19 cellular contexts compared by ENCODE assay signal in genomic region chr20:64189986-64190385, GRCh38. TPM values are rescaled to one million over a fixed set of nuclear protein-coding genes. Genes with fewer than 3 reads are reported as not detected.
DNase-seq lines count a peak whose midpoint lies in the region; ATAC-seq and TF ChIP-seq lines count a peak whose summit lies in the region.
"Had no signal": no experiment of that assay in that cellular context is flagged by ENCODE, and none has a peak within 500 bp of the region (broad histone marks: within the 10 kb centered on the region; RNA-seq: fewer than 3 reads in every experiment).

No MANE protein-coding gene starts in this region.

- peaks cover 0 to 2% of the 10 kb centered on the region in 2 donors for H3K9me3 ChIP-seq in neuronal stem cell (replicated peaks in 1 of 2; ENCODE audit: control insufficient read depth in 2 of 2, insufficient read depth in 1 of 2, low read depth in 1 of 2, low read length in 2 of 2)

- H3K27ac ChIP-seq in GM23338 (ENCODE audit: low read depth) (peak overlapping the region; percentile 48), neuronal stem cell (replicated peaks; ENCODE audit: low read length) (no peak overlapping the region)
- H3K27ac ChIP-seq: KMS-11 had no signal

- intact Hi-C loops in CD14-positive monocyte (cut with micrococcal nuclease) = no loop called here

- TF ChIP-seq POLR2A in GM18505 (IDR thresholded peaks at IDR 0.05; ENCODE audit: borderline replicate concordance, extremely low read depth, insufficient read depth, insufficient read length) = no peak

- H3K4ac ChIP-seq in neuronal stem cell (ENCODE audit: low read length) = no peak overlapping the region

- H3K4me2 ChIP-seq in GM23338 = peak overlapping the region; percentile 72
- no peak overlapping the region for H3K4me2 ChIP-seq in neuronal stem cell (ENCODE audit: insufficient read depth, low read length, poor library complexity, severe bottlenecking)
- H3K4me2 ChIP-seq: KMS-11 had no signal

- no CpG with 5 or more reads among the region's 8 CpGs for WGBS in neuronal stem cell (ENCODE audit: extremely low coverage in 2 of 2, insufficient read length in 2 of 2, insufficient replicate concordance in 1 of 2), 2 donors

- H4K91ac ChIP-seq in neuronal stem cell (ENCODE audit: low read depth, low read length, poor library complexity) = no peak overlapping the region

- peaks cover 39% of the 10 kb centered on the region for H3K4me1 ChIP-seq in GM23338 (ENCODE audit: insufficient read depth)
- peaks cover 18% of the 10 kb centered on the region in 2 donors for H3K4me1 ChIP-seq in neuronal stem cell (ENCODE audit: control insufficient read depth in 2 of 2, insufficient read depth in 1 of 2, low read depth in 1 of 2, low read length in 2 of 2)

- H2BK5ac ChIP-seq in neuronal stem cell (ENCODE audit: low read length) = no peak overlapping the region

- H3K14ac ChIP-seq in neuronal stem cell (ENCODE audit: low read length) = no peak overlapping the region

- H2AFZ ChIP-seq in GM23338 (no peak overlapping the region), neuronal stem cell (ENCODE audit: low read length) (no peak overlapping the region)

- no peaks in the 10 kb centered on the region for H4K20me1 ChIP-seq in GM23338 (replicated peaks; ENCODE audit: insufficient read depth)

- H3K36me3 Mint-ChIP-seq in CD14-positive monocyte = no peaks in the 10 kb centered on the region
- peaks cover 9% of the 10 kb centered on the region for H3K36me3 Mint-ChIP-seq in GM23338 (ENCODE audit: low read depth)
- peaks cover 5% of the 10 kb centered on the region for H3K36me3 Mint-ChIP-seq in glutamatergic neuron (ENCODE audit: unreplicated experiment)
- H3K36me3 Mint-ChIP-seq in activated CD4-positive, alpha-beta memory T cell treated with anti-CD3 and anti-CD28 coated beads, Interleukin-2, amount 10 ng/mL, durations not matched to agents 7 days and 5 days (ENCODE audit: low read depth) = peaks cover 2% of the 10 kb centered on the region

- POLR2A ChIA-PET in activated CD4-positive, alpha-beta memory T cell treated with anti-CD3 and anti-CD28 coated beads, Interleukin-2, amount 10 ng/mL, durations not matched to agents 7 days and 5 days (lab: Charles Lee) = no interaction called here

- H4K8ac ChIP-seq in neuronal stem cell (ENCODE audit: low read depth, low read length) = no peak overlapping the region

- H3K4me3 ChIP-seq in GM23338 (0 out of 2 replicates have a peak overlapping the region, but pooled peaks have one; percentile 44), neuronal stem cell (ENCODE audit: low read length in 2 of 2) (no peak overlapping the region)

- no peaks in the 10 kb centered on the region for H3K79me1 ChIP-seq in neuronal stem cell (ENCODE audit: low read depth, low read length)

- TF ChIP-seq CTCF in CD14-positive monocyte (IDR thresholded peaks at IDR 0.05) = no peak
- no peak for TF ChIP-seq CTCF in GM23338 (conservative IDR thresholded peaks at IDR 0.05; ENCODE audit: low read depth in 2 of 2)
- TF ChIP-seq CTCF in glutamatergic neuron (IDR thresholded peaks at IDR 0.05; ENCODE audit: partially characterized antibody, unreplicated experiment) = no peak

- H3K27me3 ChIP-seq in GM23338 (ENCODE audit: insufficient read depth) (no peaks in the 10 kb centered on the region), neuronal stem cell (ENCODE audit: control insufficient read depth in 3 of 3, insufficient read depth in 3 of 3, low read depth in 1 of 3, low read length in 3 of 3) (no peaks in the 10 kb centered on the region)

- no peak for ATAC-seq in GM23338
- no peak for ATAC-seq in GM18505 (IDR thresholded peaks at IDR 0.05; ENCODE audit: unreplicated experiment)
- no peak for ATAC-seq in GM21619 (IDR thresholded peaks at IDR 0.05; ENCODE audit: unreplicated experiment)
- ATAC-seq: PC-3 had no signal

- peaks cover 2 to 7% (median 4%) of the 10 kb centered on the region in 3 donors for H3K27me3 Mint-ChIP-seq in CD14-positive monocyte (ENCODE audit: low read depth in 3 of 3)
- H3K27me3 Mint-ChIP-seq in GM23338 (ENCODE audit: insufficient read depth, low read depth, poor library complexity) = peaks cover 24% of the 10 kb centered on the region
- H3K27me3 Mint-ChIP-seq in glutamatergic neuron (ENCODE audit: unreplicated experiment) = peaks cover 21% of the 10 kb centered on the region
- H3K27me3 Mint-ChIP-seq in activated CD4-positive, alpha-beta memory T cell treated with anti-CD3 and anti-CD28 coated beads, Interleukin-2, amount 10 ng/mL, durations not matched to agents 7 days and 5 days = peaks cover 5% of the 10 kb centered on the region

- no peak overlapping the region for H2BK12ac ChIP-seq in neuronal stem cell (ENCODE audit: low read length)

- H2BK120ac ChIP-seq in neuronal stem cell (ENCODE audit: low read depth, low read length) = no peak overlapping the region

- peaks cover 21% of the 10 kb centered on the region for H3F3A ChIP-seq in GM23338 (replicated peaks; ENCODE audit: low read depth)

- DNase-seq in CD14-positive monocyte (ENCODE audit: low spot score) = peak; percentile 15
- DNase-seq in GM23338 (ENCODE audit: low spot score) = no peak
- DNase-seq in glutamatergic neuron = no peak
- no peak for DNase-seq in neuronal stem cell (ENCODE audit: low spot score)
- no peak for DNase-seq in activated CD4-positive, alpha-beta memory T cell treated with anti-CD3 and anti-CD28 coated beads, Interleukin-2, amount 10 ng/mL, durations not matched to agents 7 days and 5 days
- DNase-seq: ACHN, GF-D8, HFFc6, NCI-H1417, NCI-H1930, NCI-H226, NCI-H524, NCI-H82, PC-3, RPMI8226, SIG-M5 had no signal

- no peaks in the 10 kb centered on the region for H3K79me2 ChIP-seq in GM23338 (replicated peaks; ENCODE audit: insufficient read depth)

- no peaks in the 10 kb centered on the region for H3K36me3 ChIP-seq in GM23338 (ENCODE audit: insufficient read depth)
- H3K36me3 ChIP-seq in neuronal stem cell (replicated peaks in 1 of 2; ENCODE audit: control insufficient read depth in 2 of 2, insufficient read depth in 2 of 2, low read length in 2 of 2) = no peaks in the 10 kb centered on the region

- no peaks in the 10 kb centered on the region for H3K4me1 Mint-ChIP-seq in CD14-positive monocyte
- H3K4me1 Mint-ChIP-seq in GM23338 = peaks cover 52% of the 10 kb centered on the region
- peaks cover 72% of the 10 kb centered on the region for H3K4me1 Mint-ChIP-seq in glutamatergic neuron (ENCODE audit: low read depth, unreplicated experiment)
- H3K4me1 Mint-ChIP-seq in activated CD4-positive, alpha-beta memory T cell treated with anti-CD3 and anti-CD28 coated beads, Interleukin-2, amount 10 ng/mL, durations not matched to agents 7 days and 5 days = peaks cover 8% of the 10 kb centered on the region

- H3K9me2 ChIP-seq in GM23338 (ENCODE audit: insufficient read depth) = peaks cover 3% of the 10 kb centered on the region; the same call in 1 of the 2 replicates

- H3K23ac ChIP-seq in neuronal stem cell (ENCODE audit: low read depth, low read length, poor library complexity) = no peak overlapping the region

- H3K4me3 Mint-ChIP-seq in CD14-positive monocyte = no peak overlapping the region
- H3K4me3 Mint-ChIP-seq in GM23338 = no peak overlapping the region; the same call in 2 of the 3 replicates
- H3K4me3 Mint-ChIP-seq in glutamatergic neuron (ENCODE audit: unreplicated experiment) = peak overlapping the region; percentile 89
- H3K4me3 Mint-ChIP-seq in activated CD4-positive, alpha-beta memory T cell treated with anti-CD3 and anti-CD28 coated beads, Interleukin-2, amount 10 ng/mL, durations not matched to agents 7 days and 5 days = no peak overlapping the region
- H3K4me3 Mint-ChIP-seq: HFFc6 had no signal

- peak overlapping the region; percentile 7 for H3K9ac ChIP-seq in neuronal stem cell (ENCODE audit: low read depth, low read length, poor library complexity)
- H3K9ac ChIP-seq: KMS-11 had no signal

- H3K9me3 Mint-ChIP-seq in CD14-positive monocyte (peaks cover 0 to 17% (median 12%) of the 10 kb centered on the region in 7 donors), GM23338 (peaks cover 27% of the 10 kb centered on the region), glutamatergic neuron (ENCODE audit: unreplicated experiment) (peaks cover 37% of the 10 kb centered on the region)
- peaks cover 4% of the 10 kb centered on the region for H3K9me3 Mint-ChIP-seq in activated CD4-positive, alpha-beta memory T cell treated with anti-CD3 and anti-CD28 coated beads, Interleukin-2, amount 10 ng/mL, durations not matched to agents 7 days and 5 days

- no peak overlapping the region for H2AK5ac ChIP-seq in neuronal stem cell (ENCODE audit: low read depth, low read length)

- CTCF ChIA-PET in activated CD4-positive, alpha-beta memory T cell treated with anti-CD3 and anti-CD28 coated beads, Interleukin-2, amount 10 ng/mL, durations not matched to agents 7 days and 5 days (lab: Charles Lee) = no interaction called here

- H3K27ac Mint-ChIP-seq in CD14-positive monocyte (no peak overlapping the region), GM23338 (no peak overlapping the region), glutamatergic neuron (ENCODE audit: unreplicated experiment) (peak overlapping the region; percentile 98)
- H3K27ac Mint-ChIP-seq in activated CD4-positive, alpha-beta memory T cell treated with anti-CD3 and anti-CD28 coated beads, Interleukin-2, amount 10 ng/mL, durations not matched to agents 7 days and 5 days = no peak overlapping the region
- H3K27ac Mint-ChIP-seq: HFFc6 had no signal

- H3K18ac ChIP-seq in neuronal stem cell (ENCODE audit: low read length) = peak overlapping the region; percentile 46

- no peak overlapping the region for H2BK15ac ChIP-seq in neuronal stem cell (ENCODE audit: low read length)

TF ChIP-seq in GM23338, 12 proteins besides CTCF, POLR2A, EP300 and RAD21 (continues in another document):
- no peak for TF ChIP-seq NANOG (IDR thresholded peaks at IDR 0.05; ENCODE audit: borderline replicate concordance)

RNA-seq across cellular contexts. Expression of gene MYT1, which starts 25.7 kb away (rescaled TPM):
- polyA plus RNA-seq in CD14-positive monocyte = not detected
- 0.83 and 1.6 TPM in 2 replicates for total RNA-seq in GM23338 (2014; rRNA removed; shearing (Covaris generic))
- polyA plus RNA-seq in GM23338 (2016; fragmentation: Nextera tagmentation; extraction: Ambion mirVana) = 1.1 and 1.6 TPM in 2 replicates
- total RNA-seq in glutamatergic neuron (ENCODE audit: unreplicated experiment) = 159 TPM
- 3.1 TPM for polyA plus RNA-seq in neuronal stem cell (2013, experiment 1 of 2)
- polyA plus RNA-seq in neuronal stem cell (2013, experiment 2 of 2) = 3.2 TPM
- not detected for total RNA-seq in activated CD4-positive, alpha-beta memory T cell treated with anti-CD3 and anti-CD28 coated beads, Interleukin-2, amount 10 ng/mL, durations not matched to agents 7 days and 5 days
- total RNA-seq: HFFc6 had no signal

Comparison
In these comparisons a context has a peak if more than half of its experiments do, and no peak if none do; other contexts are left out.
1. RNA of gene MYT1, which starts 25.7 kb away (total RNA-seq): 159 TPM in glutamatergic neuron (single experiment); 0.83 to 1.6 TPM in GM23338 and not detected in activated CD4-positive, alpha-beta memory T cell treated with anti-CD3 and anti-CD28 coated beads, Interleukin-2, amount 10 ng/mL, durations not matched to agents 7 days and 5 days; every median in the first group is over 10 times any median in the second.